Comparison of ENCODE assay signal across 1 cellular context in genomic region chr1:88062650-88063153, GRCh38.
TF ChIP-seq lines count a peak whose summit lies in the region.

No MANE protein-coding gene starts in this region.

TF ChIP-seq in SK-N-SH treated with all-trans-retinoic acid at 6 μM for 48 hours, 23 proteins besides CTCF, POLR2A, EP300 and RAD21 (continued from another document):
- TF ChIP-seq GLIS3 (CRISPR knock-in tag; IDR thresholded peaks at IDR 0.05) (no peak), ZNF565 (CRISPR knock-in tag; conservative IDR thresholded peaks at IDR 0.05; ENCODE audit: low read depth) (no peak), ZNF8 (CRISPR knock-in tag; IDR thresholded peaks at IDR 0.05) (no peak), ISL1 (CRISPR knock-in tag; IDR thresholded peaks at IDR 0.05) (no peak)
